In the genomic region with DNA sequence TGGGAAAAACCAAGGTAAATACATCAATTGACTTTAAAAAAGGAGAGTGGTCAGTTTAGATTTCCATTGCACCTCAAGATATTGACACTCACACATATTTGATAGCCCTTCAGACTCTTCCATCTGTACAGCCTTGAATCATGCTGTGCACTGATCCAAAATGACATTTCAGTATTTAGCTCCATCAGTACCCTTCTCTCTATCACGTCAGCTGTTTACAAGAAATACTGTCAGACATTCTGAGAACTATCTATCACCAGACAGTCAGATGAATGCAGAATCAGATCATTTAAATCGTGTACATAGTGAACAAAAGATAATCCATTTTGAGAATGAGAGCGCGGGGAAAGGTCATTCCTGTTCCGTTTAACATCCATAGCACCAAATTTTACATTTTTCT, we compare ENCODE assay signal across 24 cellular contexts.
"Had no signal": no experiment of that assay in that cellular context is flagged by ENCODE, and none has a peak within 500 bp of the region (broad histone marks: within the 10 kb centered on the region; RNA-seq: fewer than 3 reads in every experiment).

No MANE protein-coding gene starts in this region.

- H3K9me3 ChIP-seq: stomach, suprapubic skin, testis, thoracic aorta, thyroid gland, tibial artery, tibial nerve, transverse colon, upper lobe of left lung, upper lobe of right lung, uterus, vagina had no signal

- H3K36me3 ChIP-seq: stomach, suprapubic skin, thoracic aorta, thyroid gland, tibial artery, tibial nerve, transverse colon, upper lobe of left lung, upper lobe of right lung, uterus, vagina had no signal

- H3K27me3 ChIP-seq: stomach, suprapubic skin, testis, thyroid gland, tibial artery, tibial nerve, transverse colon, upper lobe of left lung, upper lobe of right lung, uterus, vagina had no signal

- DNase-seq: stimulated activated CD4-positive, alpha-beta T cell treated with anti-CD3 and anti-CD28 coated beads, Interleukin-2, amount 100 ng/mL, for 48 hours; stimulated activated CD4-positive, alpha-beta T cell treated with anti-CD3 and anti-CD28 coated beads, Interleukin-4, amount 100 ng/mL, for 1 hour; stimulated activated CD4-positive, alpha-beta T cell treated with anti-CD3 and anti-CD28 coated beads, Interleukin-4, amount 100 ng/mL, for 24 hours; stimulated activated CD4-positive, alpha-beta T cell treated with anti-CD3 and anti-CD28 coated beads, Interleukin-4, amount 100 ng/mL, for 4 hours; stimulated activated CD8-positive, alpha-beta memory T cell treated with anti-CD3 and anti-CD28 coated beads, Interleukin-4, amount 100 ng/mL, for 48 hours; stimulated activated naive B cell treated with anti-CD40 and anti-IgM and Interleukin-4, amounts not matched to agents 10 μg/mL and 1 μg/mL and 100 μg/mL, for 72 hours; stimulated activated naive CD4-positive, alpha-beta T cell; stimulated activated naive CD4-positive, alpha-beta T cell treated with Interleukin-2 at 50 U/mL for 16 hours; stimulated activated naive CD8-positive, alpha-beta T cell treated with anti-CD3 and anti-CD28 coated beads, Interleukin-15, amount 100 ng/mL, for 72 hours; stimulated activated naive CD8-positive, alpha-beta T cell treated with anti-CD3 and anti-CD28 coated beads, Interleukin-15, Interleukin-2, amounts not matched to agents 100 U/mL and 50 U/mL, for 24 hours; stomach; substantia nigra; testis; thyroid gland; tibial artery; transverse colon; trophoblast cell; upper lobe of left lung; upper lobe of right lung; uterus had no signal

- H3K27ac ChIP-seq: stomach, suprapubic skin, testis, thoracic aorta, thyroid gland, tibial artery, tibial nerve, transverse colon, upper lobe of left lung, upper lobe of right lung, uterus, vagina had no signal

- H3K4me3 ChIP-seq: stomach, suprapubic skin, testis, thoracic aorta, thyroid gland, tibial artery, tibial nerve, transverse colon, upper lobe of left lung, upper lobe of right lung, uterus, vagina had no signal
